21 cellular contexts compared by ENCODE assay signal in genomic region chr6:193180-193579, GRCh38.
DNase-seq lines count a peak whose midpoint lies in the region; ATAC-seq, FAIRE-seq and TF ChIP-seq lines count a peak whose summit lies in the region.
"Had no signal": no experiment of that assay in that cellular context is flagged by ENCODE, and none has a peak within 500 bp of the region (broad histone marks: within the 10 kb centered on the region; RNA-seq: fewer than 3 reads in every experiment).

No MANE protein-coding gene starts in this region.

- H3K36me3 Mint-ChIP-seq in activated T-cell treated with anti-CD3 and anti-CD28 coated beads, Interleukin-2, amount 50 U/mL, for 24 hours (ENCODE audit: low read depth): no peaks in the 10 kb centered on the region
- H3K36me3 Mint-ChIP-seq in activated T-cell treated with anti-CD3 and anti-CD28 coated beads, Interleukin-2, amount 50 U/mL, for 72 hours (ENCODE audit: insufficient read depth in 2 of 2): peaks cover 8 to 10% of the 10 kb centered on the region in 2 donors
- H3K36me3 Mint-ChIP-seq in IgD-negative memory B cell: peaks cover 2% of the 10 kb centered on the region
- H3K36me3 Mint-ChIP-seq in activated naive CD8-positive, alpha-beta T cell treated with anti-CD3 and anti-CD28 coated beads for 36 hours: peaks cover 2% of the 10 kb centered on the region
- H3K36me3 Mint-ChIP-seq in nephron progenitor cell (ENCODE audit: low read depth): no peaks in the 10 kb centered on the region
- H3K36me3 Mint-ChIP-seq: type B pancreatic cell had no signal

- peaks cover 10% of the 10 kb centered on the region for H3K9me3 Mint-ChIP-seq in activated T-cell treated with anti-CD3 and anti-CD28 coated beads, Interleukin-2, amount 50 U/mL, for 24 hours
- peaks cover 9 to 10% of the 10 kb centered on the region in 2 donors for H3K9me3 Mint-ChIP-seq in activated T-cell treated with anti-CD3 and anti-CD28 coated beads, Interleukin-2, amount 50 U/mL, for 72 hours
- H3K9me3 Mint-ChIP-seq in IgD-negative memory B cell: no peaks in the 10 kb centered on the region
- H3K9me3 Mint-ChIP-seq in activated naive CD8-positive, alpha-beta T cell treated with anti-CD3 and anti-CD28 coated beads for 36 hours: peaks cover 17% of the 10 kb centered on the region
- no peaks in the 10 kb centered on the region for H3K9me3 Mint-ChIP-seq in nephron progenitor cell
- H3K9me3 Mint-ChIP-seq: type B pancreatic cell had no signal

- peak; percentile 26 for DNase-seq in activated T-cell treated with anti-CD3 and anti-CD28 coated beads, Interleukin-2, amount 50 U/mL, for 24 hours
- DNase-seq in activated T-cell treated with anti-CD3 and anti-CD28 coated beads, Interleukin-2, amount 50 U/mL, for 72 hours: no peak
- DNase-seq in activated naive CD8-positive, alpha-beta T cell treated with anti-CD3 and anti-CD28 coated beads for 36 hours: no peak
- no peak for DNase-seq in nephron progenitor cell
- no peak for DNase-seq in NCI-H226
- DNase-seq in small intestine: no peak
- DNase-seq: KG1, left colon, NCI-H1048, NCI-H2029 treated with DMSO at 0.1 percent for 48 hours, NCI-H510A, occipital lobe, right cardiac atrium had no signal

- H3K4me1 Mint-ChIP-seq in activated T-cell treated with anti-CD3 and anti-CD28 coated beads, Interleukin-2, amount 50 U/mL, for 24 hours (ENCODE audit: low read depth): peaks cover 84% of the 10 kb centered on the region
- peaks cover 86% of the 10 kb centered on the region for H3K4me1 Mint-ChIP-seq in activated T-cell treated with anti-CD3 and anti-CD28 coated beads, Interleukin-2, amount 50 U/mL, for 72 hours (ENCODE audit: low read depth)
- peaks cover 32 to 42% (median 36%) of the 10 kb centered on the region in 3 donors for H3K4me1 Mint-ChIP-seq in IgD-negative memory B cell
- H3K4me1 Mint-ChIP-seq in activated naive CD8-positive, alpha-beta T cell treated with anti-CD3 and anti-CD28 coated beads for 36 hours: peaks cover 62% of the 10 kb centered on the region
- peaks cover 40% of the 10 kb centered on the region for H3K4me1 Mint-ChIP-seq in nephron progenitor cell

- H3K9me3 ChIP-seq in small intestine (ENCODE audit: control insufficient read depth, low read depth): no peaks in the 10 kb centered on the region
- H3K9me3 ChIP-seq: breast epithelium, gastroesophageal sphincter, HAP-1 had no signal

- H3K4me1 ChIP-seq in small intestine (ENCODE audit: control insufficient read depth in 2 of 2, insufficient read depth in 1 of 2, low read depth in 1 of 2, low read length in 1 of 2): peaks cover 0 to 5% of the 10 kb centered on the region in 2 donors
- H3K4me1 ChIP-seq: breast epithelium, HAP-1 had no signal

- H3K36me3 ChIP-seq in small intestine (ENCODE audit: control insufficient read depth in 2 of 2, insufficient read depth in 2 of 2, low read length in 2 of 2): no peaks in the 10 kb centered on the region
- H3K36me3 ChIP-seq: breast epithelium, gastroesophageal sphincter, HAP-1 had no signal

- H3K27me3 ChIP-seq in small intestine (ENCODE audit: control insufficient read depth in 2 of 2, insufficient read depth in 2 of 2, low read length in 2 of 2): no peaks in the 10 kb centered on the region
- H3K27me3 ChIP-seq: breast epithelium, gastroesophageal sphincter had no signal

- H3K27me3 Mint-ChIP-seq in activated T-cell treated with anti-CD3 and anti-CD28 coated beads, Interleukin-2, amount 50 U/mL, for 24 hours: no peaks in the 10 kb centered on the region
- H3K27me3 Mint-ChIP-seq in activated T-cell treated with anti-CD3 and anti-CD28 coated beads, Interleukin-2, amount 50 U/mL, for 72 hours (ENCODE audit: low read depth): no peaks in the 10 kb centered on the region
- H3K27me3 Mint-ChIP-seq in IgD-negative memory B cell (no peaks in the 10 kb centered on the region), nephron progenitor cell (ENCODE audit: low read depth, poor library complexity) (peaks cover 19% of the 10 kb centered on the region)
- no peaks in the 10 kb centered on the region for H3K27me3 Mint-ChIP-seq in activated naive CD8-positive, alpha-beta T cell treated with anti-CD3 and anti-CD28 coated beads for 36 hours
- H3K27me3 Mint-ChIP-seq: type B pancreatic cell had no signal

- FAIRE-seq in small intestine (lab: Jason Lieb, UNC): no peak

- ATAC-seq in activated T-cell treated with anti-CD3 and anti-CD28 coated beads, Interleukin-2, amount 50 U/mL, for 72 hours (replicated peaks in 1 of 2): no peak
- ATAC-seq in HG02678 (IDR thresholded peaks at IDR 0.05; ENCODE audit: unreplicated experiment): no peak
- ATAC-seq: gastroesophageal sphincter, left colon, right cardiac atrium had no signal

- 91 to 93% (median 92%) methylated on average over 7 of the region's 7 CpGs for WGBS in small intestine, 3 donors

- peak overlapping the region; percentile 92 for H3K27ac Mint-ChIP-seq in activated T-cell treated with anti-CD3 and anti-CD28 coated beads, Interleukin-2, amount 50 U/mL, for 24 hours
- no peak overlapping the region for H3K27ac Mint-ChIP-seq in activated T-cell treated with anti-CD3 and anti-CD28 coated beads, Interleukin-2, amount 50 U/mL, for 72 hours
- H3K27ac Mint-ChIP-seq in IgD-negative memory B cell (peak overlapping the region in 2 of 3 donors; percentile 21 to 41), nephron progenitor cell (peak overlapping the region; percentile 0)
- peak overlapping the region; percentile 95 for H3K27ac Mint-ChIP-seq in activated naive CD8-positive, alpha-beta T cell treated with anti-CD3 and anti-CD28 coated beads for 36 hours
- H3K27ac Mint-ChIP-seq: type B pancreatic cell had no signal

- H3K27ac ChIP-seq in small intestine (ENCODE audit: low read depth in 1 of 2, low read length in 1 of 2): no peak overlapping the region
- H3K27ac ChIP-seq: breast epithelium, gastroesophageal sphincter, HL-60, VCaP had no signal

- no peak overlapping the region for H3K4me3 Mint-ChIP-seq in activated T-cell treated with anti-CD3 and anti-CD28 coated beads, Interleukin-2, amount 50 U/mL, for 24 hours
- no peak overlapping the region for H3K4me3 Mint-ChIP-seq in activated T-cell treated with anti-CD3 and anti-CD28 coated beads, Interleukin-2, amount 50 U/mL, for 72 hours
- H3K4me3 Mint-ChIP-seq in IgD-negative memory B cell (peak overlapping the region in 1 of 4 donors; percentile 49), nephron progenitor cell (no peak overlapping the region)
- H3K4me3 Mint-ChIP-seq in activated naive CD8-positive, alpha-beta T cell treated with anti-CD3 and anti-CD28 coated beads for 36 hours: no peak overlapping the region
- H3K4me3 Mint-ChIP-seq: type B pancreatic cell had no signal

- TF ChIP-seq CTCF in nephron progenitor cell (IDR thresholded peaks at IDR 0.05): no peak

- H3K4me3 ChIP-seq in small intestine (ENCODE audit: low read depth in 1 of 2, low read length in 2 of 2): no peak overlapping the region
- H3K4me3 ChIP-seq: breast epithelium, gastroesophageal sphincter, HAP-1 had no signal
